7 cellular contexts compared by ENCODE assay signal in the genomic region with DNA sequence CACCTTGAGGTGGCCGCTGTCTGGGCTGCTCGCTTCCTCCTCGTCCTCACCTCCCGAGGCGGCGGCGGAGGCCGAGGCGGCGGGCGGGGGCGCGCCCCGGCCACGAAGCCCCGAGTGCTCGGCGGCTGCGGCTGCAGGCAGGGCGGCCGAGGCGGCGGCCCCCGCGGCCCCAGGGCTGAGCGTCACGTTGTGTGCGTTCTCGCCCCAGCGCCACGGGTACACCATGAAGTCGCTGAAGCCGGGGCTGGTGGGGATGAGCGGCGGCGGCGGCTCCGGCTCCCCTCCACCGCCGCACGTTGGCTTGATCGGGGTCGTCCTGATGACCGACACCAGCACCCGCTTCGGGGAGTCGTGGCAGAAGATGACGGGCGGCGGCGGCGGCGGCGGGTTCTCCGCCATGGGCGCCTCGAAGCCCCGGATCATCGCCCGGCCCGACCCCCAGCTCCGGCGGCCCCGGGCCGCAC. TPM values are rescaled to one million over a fixed set of nuclear protein-coding genes. Genes with fewer than 3 reads are reported as not detected.
DNase-seq lines count a peak whose midpoint lies in the region; TF ChIP-seq lines count a peak whose summit lies in the region.

No MANE protein-coding gene starts in this region.

- H3K4me2 ChIP-seq in GM23248 (ENCODE audit: unreplicated experiment) (peak overlapping the region; percentile 86), OCI-LY7 (ENCODE audit: low read length) (peak overlapping the region; percentile 91)

- POLR2A ChIA-PET in OCI-LY7 (lab: Charles Lee): no interaction called here

- H3K4me1 ChIP-seq in GM23248 (ENCODE audit: insufficient read depth) (peaks cover 27% of the 10 kb centered on the region), OCI-LY7 (ENCODE audit: insufficient read depth, low read length, poor library complexity, severe bottlenecking) (peaks cover 54% of the 10 kb centered on the region), thyroid gland (peaks cover 5 to 28% of the 10 kb centered on the region in 2 donors)

- DNase-seq in GM23248: peak; percentile 59
- no peak for DNase-seq in OCI-LY7 (ENCODE audit: low spot score)
- DNase-seq in cardiac fibroblast (ENCODE audit: low read depth in 2 of 2): peak in 1 of 2 donors; percentile 7
- DNase-seq in medulla oblongata (ENCODE audit: extremely low spot score): peak; percentile 31
- peak in 1 of 2 donors; percentile 16 for DNase-seq in thyroid gland
- no peak for DNase-seq in NCI-H446 treated with DMSO at 0.1 percent for 48 hours (lab: John Stamatoyannopoulos, UW)
- no peak for DNase-seq in globus pallidus (ENCODE audit: low spot score)

- no TSS peak for BruUV-seq in OCI-LY7 (replicated peaks; lab: Mats Ljungman, UMichigan)

- WGBS in GM23248 (ENCODE audit: low coverage in 1 of 2, low lambda C conversion rate in 2 of 2, missing lambda C conversion rate in 2 of 2), 2 experiments: 1% methylated on average over 26 to 41 of the region's 65 CpGs
- WGBS in thyroid gland, 2 donors: 0 to 2% methylated on average over 3 to 26 of the region's 65 CpGs

- H3K4me3 ChIP-seq in GM23248: peak overlapping the region; percentile 85
- peak overlapping the region; percentile 99 for H3K4me3 ChIP-seq in OCI-LY7 (ENCODE audit: low read depth, low read length, poor library complexity, severe bottlenecking)
- peak overlapping the region; percentile 88 to 93 for H3K4me3 ChIP-seq in cardiac fibroblast (replicated peaks in 1 of 2; ENCODE audit: low read depth in 2 of 2, low read length in 2 of 2)
- H3K4me3 ChIP-seq in thyroid gland (replicated peaks in 1 of 3): peak overlapping the region; percentile 29 to 71 (median 32)

- no peaks in the 10 kb centered on the region for H3K9me2 ChIP-seq in GM23248 (ENCODE audit: insufficient read depth)
- no peaks in the 10 kb centered on the region for H3K9me2 ChIP-seq in OCI-LY7 (ENCODE audit: insufficient read depth, low read length)

- H3K27ac ChIP-seq in GM23248 (peak overlapping the region; percentile 56), OCI-LY7 (ENCODE audit: low read depth, low read length, poor library complexity, severe bottlenecking) (peak overlapping the region; percentile 99), thyroid gland (peak overlapping the region in 2 of 3 donors; percentile 83 to 100)

- peaks cover 36% of the 10 kb centered on the region for H3K79me2 ChIP-seq in GM23248 (ENCODE audit: insufficient read depth)
- H3K79me2 ChIP-seq in OCI-LY7 (ENCODE audit: insufficient read depth, low read depth, low read length): peaks cover 62% of the 10 kb centered on the region

- H3K9me3 ChIP-seq in GM23248 (ENCODE audit: low read depth) (no peaks in the 10 kb centered on the region), OCI-LY7 (ENCODE audit: low read length) (no peaks in the 10 kb centered on the region), thyroid gland (no peaks in the 10 kb centered on the region)

- CTCF ChIA-PET in OCI-LY7 (lab: Charles Lee; ENCODE audit: unreplicated experiment): no interaction called here

- H3K9ac ChIP-seq in GM23248: peak overlapping the region; percentile 83

- H4K20me1 ChIP-seq in GM23248 (ENCODE audit: insufficient read depth) (no peaks in the 10 kb centered on the region), OCI-LY7 (ENCODE audit: insufficient read depth, low read length) (peaks cover 11% of the 10 kb centered on the region)

- in situ Hi-C loops in GM23248 (cut with MboI): no loop called here

- TF ChIP-seq CTCF in OCI-LY7 (conservative IDR thresholded peaks at IDR 0.05; ENCODE audit: low read length) (no peak), cardiac fibroblast (IDR thresholded peaks at IDR 0.05; ENCODE audit: low read depth, low read length) (no peak), thyroid gland (IDR thresholded peaks at IDR 0.05) (no peak)

- H3K27me3 ChIP-seq in GM23248 (replicated peaks; ENCODE audit: insufficient read depth): no peaks in the 10 kb centered on the region
- H3K27me3 ChIP-seq in thyroid gland: no peaks in the 10 kb centered on the region

- TF ChIP-seq POLR2A in thyroid gland (IDR thresholded peaks at IDR 0.05): no peak

- H3K36me3 ChIP-seq in GM23248 (ENCODE audit: low read depth) (no peaks in the 10 kb centered on the region), OCI-LY7 (ENCODE audit: insufficient read depth, low read length) (peaks cover 40% of the 10 kb centered on the region), thyroid gland (no peaks in the 10 kb centered on the region)

- intact Hi-C loops in OCI-LY7 (cut with micrococcal nuclease; ENCODE audit: unreplicated experiment): loop anchor here (2.0 to 10.0 kb wide), 3 partner anchors 33 to 1217 kb away; a partner anchor contains a TSS
- intact Hi-C loops in thyroid gland (cut with DNase I): loop anchor here (5.0 kb wide), 1 partner anchor 40 kb away; no protein-coding TSS in a partner anchor

- H2AFZ ChIP-seq in GM23248 (peak overlapping the region; percentile 81), OCI-LY7 (ENCODE audit: low read length) (no peak overlapping the region)

- H3F3A ChIP-seq in GM23248 (ENCODE audit: insufficient read depth): peaks cover 25% of the 10 kb centered on the region

RNA-seq across cellular contexts. Expression of a gene that starts 0.5 kb away (rescaled TPM):
- total RNA-seq in GM23248 (2014; rRNA removed; shearing (Covaris generic)): 7.3 and 9.3 TPM in 2 replicates
- polyA plus RNA-seq in GM23248 (2016; fragmentation: Nextera tagmentation; extraction: Ambion mirVana): 2.1 and 2.8 TPM in 2 replicates
- 33.3 and 35.1 TPM in 2 replicates for total RNA-seq in OCI-LY7 (2014; rRNA removed; shearing (Covaris generic))
- total RNA-seq in OCI-LY7 (2022): 24.6 and 31.6 TPM in 2 replicates
- 1 to 10 TPM; 1.2 to 1.8 (median 1.7) TPM for total RNA-seq in thyroid gland

RNA-seq across cellular contexts. Expression of a gene that starts 32.3 kb away (rescaled TPM):
- 10.4 and 13.2 TPM in 2 replicates for total RNA-seq in GM23248 (2014; rRNA removed; shearing (Covaris generic))
- polyA plus RNA-seq in GM23248 (2016; fragmentation: Nextera tagmentation; extraction: Ambion mirVana): 15.7 and 17.2 TPM in 2 replicates
- total RNA-seq in OCI-LY7 (2014; rRNA removed; shearing (Covaris generic)): 6.0 and 7.1 TPM in 2 replicates
- 11.0 and 11.5 TPM in 2 replicates for total RNA-seq in OCI-LY7 (2022)
- 10 to 100 TPM; 18.4 to 24.1 (median 20.8) TPM for total RNA-seq in thyroid gland

RNA-seq across cellular contexts. Expression of a gene that starts 34.1 kb away (rescaled TPM):
- total RNA-seq in GM23248 (2014; rRNA removed; shearing (Covaris generic)): 12.3 and 17.1 TPM in 2 replicates
- polyA plus RNA-seq in GM23248 (2016; fragmentation: Nextera tagmentation; extraction: Ambion mirVana): 6.0 and 8.0 TPM in 2 replicates
- 0.44 and 1.4 TPM in 2 replicates for total RNA-seq in OCI-LY7 (2014; rRNA removed; shearing (Covaris generic))
- 1.3 and 1.4 TPM in 2 replicates for total RNA-seq in OCI-LY7 (2022)
- 10 to 100 TPM; 39.1 to 53.3 (median 46.1) TPM for total RNA-seq in thyroid gland

Comparison
In these comparisons a context has a peak if more than half of its experiments do, and no peak if none do; other contexts are left out.
1. DNase-seq: peak in GM23248 (single experiment) and medulla oblongata (single experiment); none in OCI-LY7 (single experiment), NCI-H446 treated with DMSO at 0.1 percent for 48 hours (single experiment) and globus pallidus (single experiment).
2. H3K4me3 ChIP-seq: peak in every context shown above with its lines; median percentile 99 in OCI-LY7; 90 in cardiac fibroblast; 85 in GM23248; 32 in thyroid gland.
3. Peak in every context shown above with its lines, with median percentiles within 50 percentile points of each other: H3K27ac ChIP-seq.